1 cellular context compared by ENCODE assay signal in the genomic region with DNA sequence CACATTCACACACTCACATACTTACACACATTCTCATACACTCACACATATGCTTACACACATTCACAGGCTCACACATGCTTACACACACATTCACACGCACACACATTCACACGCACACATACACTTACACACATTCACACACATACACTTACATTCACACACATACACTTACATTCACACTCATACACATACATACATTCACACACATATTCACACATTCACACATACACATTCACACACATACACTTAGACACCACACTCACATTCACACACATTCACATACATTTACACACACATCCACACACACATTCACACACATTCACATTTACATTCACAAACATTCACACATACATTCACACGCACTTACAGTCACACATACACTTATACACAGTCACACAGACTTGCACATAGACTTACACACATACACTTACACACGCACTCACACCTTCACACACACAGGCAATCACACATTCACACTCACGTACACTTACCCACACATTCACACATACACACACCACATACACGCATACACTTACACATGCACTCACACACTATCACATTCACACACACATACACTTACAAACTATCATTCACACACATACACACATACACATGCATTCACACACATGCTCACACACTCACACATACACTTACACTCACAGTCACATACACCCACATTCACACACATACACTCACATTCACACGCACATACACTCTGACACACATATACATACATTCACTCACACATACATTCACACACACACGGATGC.
A peak's percentile ranks its signal among the peaks of the same experiment; 100 is the strongest.
TF ChIP-seq lines count a peak whose summit lies in the region.

No MANE protein-coding gene starts in this region.

TF ChIP-seq in HEK293, 187 proteins besides CTCF, POLR2A, EP300 and RAD21:
- TF ChIP-seq, protein P1, sequence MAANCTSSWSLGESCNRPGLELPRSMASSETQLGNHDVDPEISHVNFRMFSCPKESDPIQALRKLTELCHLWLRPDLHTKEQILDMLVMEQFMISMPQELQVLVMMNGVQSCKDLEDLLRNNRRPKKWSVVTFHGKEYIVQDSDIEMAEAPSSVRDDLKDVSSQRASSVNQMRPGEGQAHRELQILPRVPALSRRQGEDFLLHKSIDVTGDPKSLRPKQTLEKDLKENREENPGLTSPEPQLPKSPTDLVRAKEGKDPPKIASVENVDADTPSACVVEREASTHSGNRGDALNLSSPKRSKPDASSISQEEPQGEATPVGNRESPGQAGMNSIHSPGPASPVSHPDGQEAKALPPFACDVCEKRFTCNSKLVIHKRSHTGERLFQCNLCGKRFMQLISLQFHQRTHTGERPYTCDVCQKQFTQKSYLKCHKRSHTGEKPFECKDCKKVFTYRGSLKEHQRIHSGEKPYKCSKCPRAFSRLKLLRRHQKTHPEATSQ (tag by site-specific recombination; IDR thresholded peaks at IDR 0.05): peak; percentile 91
- peak; percentile 68; the same call in 1 of the 2 replicates for TF ChIP-seq ZNF837 (tag by site-specific recombination; IDR thresholded peaks at IDR 0.05)
- TF ChIP-seq SETDB1 (IDR thresholded peaks at IDR 0.05; ENCODE audit: insufficient read length, low read length): no peak
- TF ChIP-seq, protein P2, sequence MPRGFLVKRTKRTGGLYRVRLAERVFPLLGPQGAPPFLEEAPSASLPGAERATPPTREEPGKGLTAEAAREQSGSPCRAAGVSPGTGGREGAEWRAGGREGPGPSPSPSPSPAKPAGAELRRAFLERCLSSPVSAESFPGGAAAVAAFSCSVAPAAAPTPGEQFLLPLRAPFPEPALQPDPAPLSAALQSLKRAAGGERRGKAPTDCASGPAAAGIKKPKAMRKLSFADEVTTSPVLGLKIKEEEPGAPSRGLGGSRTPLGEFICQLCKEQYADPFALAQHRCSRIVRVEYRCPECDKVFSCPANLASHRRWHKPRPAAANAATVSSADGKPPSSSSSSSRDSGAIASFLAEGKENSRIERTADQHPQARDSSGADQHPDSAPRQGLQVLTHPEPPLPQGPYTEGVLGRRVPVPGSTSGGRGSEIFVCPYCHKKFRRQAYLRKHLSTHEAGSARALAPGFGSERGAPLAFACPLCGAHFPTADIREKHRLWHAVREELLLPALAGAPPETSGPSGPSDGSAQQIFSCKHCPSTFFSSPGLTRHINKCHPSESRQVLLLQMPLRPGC (tag by site-specific recombination; IDR thresholded peaks at IDR 0.05): no peak
- TF ChIP-seq ZNF175 (tag by site-specific recombination; IDR thresholded peaks at IDR 0.05): 0 out of 2 replicates have a peak, but pooled peaks have one; percentile 9
- TF ChIP-seq, protein P3, sequence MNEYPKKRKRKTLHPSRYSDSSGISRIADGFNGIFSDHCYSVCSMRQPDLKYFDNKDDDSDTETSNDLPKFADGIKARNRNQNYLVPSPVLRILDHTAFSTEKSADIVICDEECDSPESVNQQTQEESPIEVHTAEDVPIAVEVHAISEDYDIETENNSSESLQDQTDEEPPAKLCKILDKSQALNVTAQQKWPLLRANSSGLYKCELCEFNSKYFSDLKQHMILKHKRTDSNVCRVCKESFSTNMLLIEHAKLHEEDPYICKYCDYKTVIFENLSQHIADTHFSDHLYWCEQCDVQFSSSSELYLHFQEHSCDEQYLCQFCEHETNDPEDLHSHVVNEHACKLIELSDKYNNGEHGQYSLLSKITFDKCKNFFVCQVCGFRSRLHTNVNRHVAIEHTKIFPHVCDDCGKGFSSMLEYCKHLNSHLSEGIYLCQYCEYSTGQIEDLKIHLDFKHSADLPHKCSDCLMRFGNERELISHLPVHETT (tag by site-specific recombination; IDR thresholded peaks at IDR 0.05): 0 out of 2 replicates have a peak, but pooled peaks have one; percentile 52
- 0 out of 2 replicates have a peak, but pooled peaks have one; percentile 17 for TF ChIP-seq ZBTB48 (tag by site-specific recombination; IDR thresholded peaks at IDR 0.05)
- TF ChIP-seq, protein P4, sequence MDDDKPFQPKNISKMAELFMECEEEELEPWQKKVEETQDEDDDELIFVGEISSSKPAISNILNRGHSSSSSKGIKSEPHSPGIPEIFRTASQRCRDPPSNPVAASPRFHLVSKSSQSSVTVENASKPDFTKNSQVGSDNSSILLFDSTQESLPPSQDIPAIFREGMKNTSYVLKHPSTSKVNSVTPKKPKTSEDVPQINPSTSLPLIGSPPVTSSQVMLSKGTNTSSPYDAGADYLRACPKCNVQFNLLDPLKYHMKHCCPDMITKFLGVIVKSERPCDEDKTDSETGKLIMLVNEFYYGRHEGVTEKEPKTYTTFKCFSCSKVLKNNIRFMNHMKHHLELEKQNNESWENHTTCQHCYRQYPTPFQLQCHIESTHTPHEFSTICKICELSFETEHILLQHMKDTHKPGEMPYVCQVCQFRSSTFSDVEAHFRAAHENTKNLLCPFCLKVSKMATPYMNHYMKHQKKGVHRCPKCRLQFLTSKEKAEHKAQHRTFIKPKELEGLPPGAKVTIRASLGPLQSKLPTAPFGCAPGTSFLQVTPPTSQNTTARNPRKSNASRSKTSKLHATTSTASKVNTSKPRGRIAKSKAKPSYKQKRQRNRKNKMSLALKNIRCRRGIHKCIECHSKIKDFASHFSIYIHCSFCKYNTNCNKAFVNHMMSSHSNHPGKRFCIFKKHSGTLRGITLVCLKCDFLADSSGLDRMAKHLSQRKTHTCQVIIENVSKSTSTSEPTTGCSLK (tag by site-specific recombination; IDR thresholded peaks at IDR 0.05): 0 out of 2 replicates have a peak, but pooled peaks have one; percentile 3
- TF ChIP-seq ZNF404 (tag by site-specific recombination; IDR thresholded peaks at IDR 0.05): no peak
- TF ChIP-seq ZNF544 (tag by site-specific recombination; IDR thresholded peaks at IDR 0.05): 0 out of 2 replicates have a peak, but pooled peaks have one; percentile 34
- TF ChIP-seq, protein P5, sequence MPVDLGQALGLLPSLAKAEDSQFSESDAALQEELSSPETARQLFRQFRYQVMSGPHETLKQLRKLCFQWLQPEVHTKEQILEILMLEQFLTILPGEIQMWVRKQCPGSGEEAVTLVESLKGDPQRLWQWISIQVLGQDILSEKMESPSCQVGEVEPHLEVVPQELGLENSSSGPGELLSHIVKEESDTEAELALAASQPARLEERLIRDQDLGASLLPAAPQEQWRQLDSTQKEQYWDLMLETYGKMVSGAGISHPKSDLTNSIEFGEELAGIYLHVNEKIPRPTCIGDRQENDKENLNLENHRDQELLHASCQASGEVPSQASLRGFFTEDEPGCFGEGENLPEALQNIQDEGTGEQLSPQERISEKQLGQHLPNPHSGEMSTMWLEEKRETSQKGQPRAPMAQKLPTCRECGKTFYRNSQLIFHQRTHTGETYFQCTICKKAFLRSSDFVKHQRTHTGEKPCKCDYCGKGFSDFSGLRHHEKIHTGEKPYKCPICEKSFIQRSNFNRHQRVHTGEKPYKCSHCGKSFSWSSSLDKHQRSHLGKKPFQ (tag by site-specific recombination; IDR thresholded peaks at IDR 0.05): peak; percentile 99
- TF ChIP-seq ZNF311 (tag by site-specific recombination; IDR thresholded peaks at IDR 0.05; ENCODE audit: borderline replicate concordance): peak; percentile 92
- peak; percentile 25 for TF ChIP-seq ZNF707 (tag by site-specific recombination; IDR thresholded peaks at IDR 0.05)
- TF ChIP-seq, protein P6, sequence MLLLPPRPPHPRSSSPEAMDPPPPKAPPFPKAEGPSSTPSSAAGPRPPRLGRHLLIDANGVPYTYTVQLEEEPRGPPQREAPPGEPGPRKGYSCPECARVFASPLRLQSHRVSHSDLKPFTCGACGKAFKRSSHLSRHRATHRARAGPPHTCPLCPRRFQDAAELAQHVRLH (tag by site-specific recombination; IDR thresholded peaks at IDR 0.05): no peak
- TF ChIP-seq ZSCAN16 (tag by site-specific recombination; IDR thresholded peaks at IDR 0.05): 0 out of 2 replicates have a peak, but pooled peaks have one; percentile 17
- TF ChIP-seq KLF1 (tag by site-specific recombination; IDR thresholded peaks at IDR 0.05): peak; percentile 45
- TF ChIP-seq SP3 (tag by site-specific recombination; IDR thresholded peaks at IDR 0.05): no peak
- no peak for TF ChIP-seq IKZF3 (tag by site-specific recombination; IDR thresholded peaks at IDR 0.05)
- 0 out of 2 replicates have a peak, but pooled peaks have one; percentile 15 for TF ChIP-seq ZNF48 (tag by site-specific recombination; IDR thresholded peaks at IDR 0.05)
- TF ChIP-seq, protein P7, sequence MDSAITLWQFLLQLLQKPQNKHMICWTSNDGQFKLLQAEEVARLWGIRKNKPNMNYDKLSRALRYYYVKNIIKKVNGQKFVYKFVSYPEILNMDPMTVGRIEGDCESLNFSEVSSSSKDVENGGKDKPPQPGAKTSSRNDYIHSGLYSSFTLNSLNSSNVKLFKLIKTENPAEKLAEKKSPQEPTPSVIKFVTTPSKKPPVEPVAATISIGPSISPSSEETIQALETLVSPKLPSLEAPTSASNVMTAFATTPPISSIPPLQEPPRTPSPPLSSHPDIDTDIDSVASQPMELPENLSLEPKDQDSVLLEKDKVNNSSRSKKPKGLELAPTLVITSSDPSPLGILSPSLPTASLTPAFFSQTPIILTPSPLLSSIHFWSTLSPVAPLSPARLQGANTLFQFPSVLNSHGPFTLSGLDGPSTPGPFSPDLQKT (IDR thresholded peaks at IDR 0.05; ENCODE audit: borderline replicate concordance, low read depth, low read length): no peak
- TF ChIP-seq ZNF426 (tag by site-specific recombination; IDR thresholded peaks at IDR 0.05): no peak
- TF ChIP-seq ZNF146 (tag by site-specific recombination; IDR thresholded peaks at IDR 0.05): no peak
- TF ChIP-seq ZNF24 (tag by site-specific recombination; IDR thresholded peaks at IDR 0.05): no peak
- TF ChIP-seq, protein P8, sequence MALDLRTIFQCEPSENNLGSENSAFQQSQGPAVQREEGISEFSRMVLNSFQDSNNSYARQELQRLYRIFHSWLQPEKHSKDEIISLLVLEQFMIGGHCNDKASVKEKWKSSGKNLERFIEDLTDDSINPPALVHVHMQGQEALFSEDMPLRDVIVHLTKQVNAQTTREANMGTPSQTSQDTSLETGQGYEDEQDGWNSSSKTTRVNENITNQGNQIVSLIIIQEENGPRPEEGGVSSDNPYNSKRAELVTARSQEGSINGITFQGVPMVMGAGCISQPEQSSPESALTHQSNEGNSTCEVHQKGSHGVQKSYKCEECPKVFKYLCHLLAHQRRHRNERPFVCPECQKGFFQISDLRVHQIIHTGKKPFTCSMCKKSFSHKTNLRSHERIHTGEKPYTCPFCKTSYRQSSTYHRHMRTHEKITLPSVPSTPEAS (tag by site-specific recombination; IDR thresholded peaks at IDR 0.05): peak; percentile 96
- peak; percentile 59 for TF ChIP-seq ZNF239 (tag by site-specific recombination; IDR thresholded peaks at IDR 0.05)
- no peak for TF ChIP-seq ZNF530 (tag by site-specific recombination; IDR thresholded peaks at IDR 0.05; ENCODE audit: low read depth)
- no peak for TF ChIP-seq ZNF768 (tag by site-specific recombination; IDR thresholded peaks at IDR 0.05)
- no peak for TF ChIP-seq ZNF776 (tag by site-specific recombination; IDR thresholded peaks at IDR 0.05; ENCODE audit: borderline replicate concordance)
- TF ChIP-seq ZSCAN23 (tag by site-specific recombination; IDR thresholded peaks at IDR 0.05): 0 out of 2 replicates have a peak, but pooled peaks have one; percentile 65
